In genomic region chr16:30658731-30659506, GRCh38 we compare ENCODE assay signal across 1 cellular context.
TF ChIP-seq lines count a peak whose summit lies in the region.

No MANE protein-coding gene starts in this region.

TF ChIP-seq in HepG2, 621 proteins besides CTCF, POLR2A, EP300 and RAD21 (continued from another document):
- TF ChIP-seq, protein P1, sequence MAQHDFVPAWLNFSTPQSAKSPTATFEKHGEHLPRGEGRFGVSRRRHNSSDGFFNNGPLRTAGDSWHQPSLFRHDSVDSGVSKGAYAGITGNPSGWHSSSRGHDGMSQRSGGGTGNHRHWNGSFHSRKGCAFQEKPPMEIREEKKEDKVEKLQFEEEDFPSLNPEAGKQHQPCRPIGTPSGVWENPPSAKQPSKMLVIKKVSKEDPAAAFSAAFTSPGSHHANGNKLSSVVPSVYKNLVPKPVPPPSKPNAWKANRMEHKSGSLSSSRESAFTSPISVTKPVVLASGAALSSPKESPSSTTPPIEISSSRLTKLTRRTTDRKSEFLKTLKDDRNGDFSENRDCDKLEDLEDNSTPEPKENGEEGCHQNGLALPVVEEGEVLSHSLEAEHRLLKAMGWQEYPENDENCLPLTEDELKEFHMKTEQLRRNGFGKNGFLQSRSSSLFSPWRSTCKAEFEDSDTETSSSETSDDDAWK (CRISPR knock-in tag; IDR thresholded peaks at IDR 0.05) = no peak
- TF ChIP-seq ZNF558 (CRISPR knock-in tag; IDR thresholded peaks at IDR 0.05; ENCODE audit: borderline replicate concordance) (no peak), TMF1 (CRISPR knock-in tag; IDR thresholded peaks at IDR 0.05; ENCODE audit: low read depth) (peak; percentile 61; the same call in 1 of the 2 replicates), ADNP (CRISPR knock-in tag; IDR thresholded peaks at IDR 0.05) (peak; percentile 17; the same call in 1 of the 2 replicates), ZNF605 (CRISPR knock-in tag; IDR thresholded peaks at IDR 0.05) (no peak; the same call in 1 of the 2 replicates), HOXD1 (CRISPR knock-in tag; IDR thresholded peaks at IDR 0.05) (peak; percentile 18; the same call in 1 of the 2 replicates), SCMH1 (CRISPR knock-in tag; IDR thresholded peaks at IDR 0.05; ENCODE audit: borderline replicate concordance) (no peak), ZNF607 (CRISPR knock-in tag; IDR thresholded peaks at IDR 0.05; ENCODE audit: borderline replicate concordance) (peak; percentile 83; the same call in 1 of the 2 replicates), HNF4A (CRISPR knock-in tag; IDR thresholded peaks at IDR 0.05) (peak; percentile 31; the same call in 1 of the 2 replicates), POLR2AphosphoS2 (IDR thresholded peaks at IDR 0.05; ENCODE audit: low read depth, low read length) (no peak), ZFP36L1 (CRISPR knock-in tag; IDR thresholded peaks at IDR 0.05) (0 out of 2 replicates have a peak, but pooled peaks have one; percentile 52), HMGA1 (CRISPR knock-in tag; conservative IDR thresholded peaks at IDR 0.05) (no peak), SRSF1 (optimal IDR thresholded peaks at IDR 0.05; ENCODE audit: low read depth, low read length) (peak; percentile 55), NKX3-1 (CRISPR knock-in tag; IDR thresholded peaks at IDR 0.05) (peak; percentile 88; the same call in 1 of the 2 replicates), ZNF335 (CRISPR knock-in tag; IDR thresholded peaks at IDR 0.05) (peak; percentile 83), GFI1 (CRISPR knock-in tag; IDR thresholded peaks at IDR 0.05; ENCODE audit: borderline replicate concordance) (0 out of 2 replicates have a peak, but pooled peaks have one; percentile 18), ZFP37 (CRISPR knock-in tag; IDR thresholded peaks at IDR 0.05; ENCODE audit: borderline replicate concordance) (0 out of 2 replicates have a peak, but pooled peaks have one; percentile 21), NCOA2 (CRISPR knock-in tag; IDR thresholded peaks at IDR 0.05) (0 out of 2 replicates have a peak, but pooled peaks have one; percentile 2), SMAD3 (CRISPR knock-in tag; IDR thresholded peaks at IDR 0.05) (0 out of 2 replicates have a peak, but pooled peaks have one; percentile 26), ZNF280B (CRISPR knock-in tag; IDR thresholded peaks at IDR 0.05; ENCODE audit: borderline replicate concordance) (no peak), HNF4G (IDR thresholded peaks at IDR 0.05; ENCODE audit: borderline replicate concordance, low read depth, low read length) (no peak), HNF4G (CRISPR knock-in tag; IDR thresholded peaks at IDR 0.05; ENCODE audit: borderline replicate concordance, low read depth) (0 out of 2 replicates have a peak, but pooled peaks have one; percentile 13), MED1 (CRISPR knock-in tag; IDR thresholded peaks at IDR 0.05) (peak; percentile 40; the same call in 1 of the 2 replicates), KDM5A (IDR thresholded peaks at IDR 0.05; ENCODE audit: borderline replicate concordance, low read length) (peak; percentile 90), ZNF367 (CRISPR knock-in tag; IDR thresholded peaks at IDR 0.05; ENCODE audit: borderline replicate concordance) (peak; percentile 62), SP140L (CRISPR knock-in tag; IDR thresholded peaks at IDR 0.05; ENCODE audit: borderline replicate concordance) (no peak)
- TF ChIP-seq, protein P2, sequence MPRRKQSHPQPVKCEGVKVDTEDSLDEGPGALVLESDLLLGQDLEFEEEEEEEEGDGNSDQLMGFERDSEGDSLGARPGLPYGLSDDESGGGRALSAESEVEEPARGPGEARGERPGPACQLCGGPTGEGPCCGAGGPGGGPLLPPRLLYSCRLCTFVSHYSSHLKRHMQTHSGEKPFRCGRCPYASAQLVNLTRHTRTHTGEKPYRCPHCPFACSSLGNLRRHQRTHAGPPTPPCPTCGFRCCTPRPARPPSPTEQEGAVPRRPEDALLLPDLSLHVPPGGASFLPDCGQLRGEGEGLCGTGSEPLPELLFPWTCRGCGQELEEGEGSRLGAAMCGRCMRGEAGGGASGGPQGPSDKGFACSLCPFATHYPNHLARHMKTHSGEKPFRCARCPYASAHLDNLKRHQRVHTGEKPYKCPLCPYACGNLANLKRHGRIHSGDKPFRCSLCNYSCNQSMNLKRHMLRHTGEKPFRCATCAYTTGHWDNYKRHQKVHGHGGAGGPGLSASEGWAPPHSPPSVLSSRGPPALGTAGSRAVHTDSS (CRISPR knock-in tag; conservative IDR thresholded peaks at IDR 0.05) = no peak
- TF ChIP-seq, protein P3, sequence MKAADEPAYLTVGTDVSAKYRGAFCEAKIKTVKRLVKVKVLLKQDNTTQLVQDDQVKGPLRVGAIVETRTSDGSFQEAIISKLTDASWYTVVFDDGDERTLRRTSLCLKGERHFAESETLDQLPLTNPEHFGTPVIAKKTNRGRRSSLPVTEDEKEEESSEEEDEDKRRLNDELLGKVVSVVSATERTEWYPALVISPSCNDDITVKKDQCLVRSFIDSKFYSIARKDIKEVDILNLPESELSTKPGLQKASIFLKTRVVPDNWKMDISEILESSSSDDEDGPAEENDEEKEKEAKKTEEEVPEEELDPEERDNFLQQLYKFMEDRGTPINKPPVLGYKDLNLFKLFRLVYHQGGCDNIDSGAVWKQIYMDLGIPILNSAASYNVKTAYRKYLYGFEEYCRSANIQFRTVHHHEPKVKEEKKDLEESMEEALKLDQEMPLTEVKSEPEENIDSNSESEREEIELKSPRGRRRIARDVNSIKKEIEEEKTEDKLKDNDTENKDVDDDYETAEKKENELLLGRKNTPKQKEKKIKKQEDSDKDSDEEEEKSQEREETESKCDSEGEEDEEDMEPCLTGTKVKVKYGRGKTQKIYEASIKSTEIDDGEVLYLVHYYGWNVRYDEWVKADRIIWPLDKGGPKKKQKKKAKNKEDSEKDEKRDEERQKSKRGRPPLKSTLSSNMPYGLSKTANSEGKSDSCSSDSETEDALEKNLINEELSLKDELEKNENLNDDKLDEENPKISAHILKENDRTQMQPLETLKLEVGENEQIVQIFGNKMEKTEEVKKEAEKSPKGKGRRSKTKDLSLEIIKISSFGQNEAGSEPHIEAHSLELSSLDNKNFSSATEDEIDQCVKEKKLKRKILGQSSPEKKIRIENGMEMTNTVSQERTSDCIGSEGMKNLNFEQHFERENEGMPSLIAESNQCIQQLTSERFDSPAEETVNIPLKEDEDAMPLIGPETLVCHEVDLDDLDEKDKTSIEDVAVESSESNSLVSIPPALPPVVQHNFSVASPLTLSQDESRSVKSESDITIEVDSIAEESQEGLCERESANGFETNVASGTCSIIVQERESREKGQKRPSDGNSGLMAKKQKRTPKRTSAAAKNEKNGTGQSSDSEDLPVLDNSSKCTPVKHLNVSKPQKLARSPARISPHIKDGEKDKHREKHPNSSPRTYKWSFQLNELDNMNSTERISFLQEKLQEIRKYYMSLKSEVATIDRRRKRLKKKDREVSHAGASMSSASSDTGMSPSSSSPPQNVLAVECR (CRISPR knock-in tag; IDR thresholded peaks at IDR 0.05; ENCODE audit: borderline replicate concordance) = peak; percentile 44; the same call in 1 of the 2 replicates
- TF ChIP-seq, protein P4, sequence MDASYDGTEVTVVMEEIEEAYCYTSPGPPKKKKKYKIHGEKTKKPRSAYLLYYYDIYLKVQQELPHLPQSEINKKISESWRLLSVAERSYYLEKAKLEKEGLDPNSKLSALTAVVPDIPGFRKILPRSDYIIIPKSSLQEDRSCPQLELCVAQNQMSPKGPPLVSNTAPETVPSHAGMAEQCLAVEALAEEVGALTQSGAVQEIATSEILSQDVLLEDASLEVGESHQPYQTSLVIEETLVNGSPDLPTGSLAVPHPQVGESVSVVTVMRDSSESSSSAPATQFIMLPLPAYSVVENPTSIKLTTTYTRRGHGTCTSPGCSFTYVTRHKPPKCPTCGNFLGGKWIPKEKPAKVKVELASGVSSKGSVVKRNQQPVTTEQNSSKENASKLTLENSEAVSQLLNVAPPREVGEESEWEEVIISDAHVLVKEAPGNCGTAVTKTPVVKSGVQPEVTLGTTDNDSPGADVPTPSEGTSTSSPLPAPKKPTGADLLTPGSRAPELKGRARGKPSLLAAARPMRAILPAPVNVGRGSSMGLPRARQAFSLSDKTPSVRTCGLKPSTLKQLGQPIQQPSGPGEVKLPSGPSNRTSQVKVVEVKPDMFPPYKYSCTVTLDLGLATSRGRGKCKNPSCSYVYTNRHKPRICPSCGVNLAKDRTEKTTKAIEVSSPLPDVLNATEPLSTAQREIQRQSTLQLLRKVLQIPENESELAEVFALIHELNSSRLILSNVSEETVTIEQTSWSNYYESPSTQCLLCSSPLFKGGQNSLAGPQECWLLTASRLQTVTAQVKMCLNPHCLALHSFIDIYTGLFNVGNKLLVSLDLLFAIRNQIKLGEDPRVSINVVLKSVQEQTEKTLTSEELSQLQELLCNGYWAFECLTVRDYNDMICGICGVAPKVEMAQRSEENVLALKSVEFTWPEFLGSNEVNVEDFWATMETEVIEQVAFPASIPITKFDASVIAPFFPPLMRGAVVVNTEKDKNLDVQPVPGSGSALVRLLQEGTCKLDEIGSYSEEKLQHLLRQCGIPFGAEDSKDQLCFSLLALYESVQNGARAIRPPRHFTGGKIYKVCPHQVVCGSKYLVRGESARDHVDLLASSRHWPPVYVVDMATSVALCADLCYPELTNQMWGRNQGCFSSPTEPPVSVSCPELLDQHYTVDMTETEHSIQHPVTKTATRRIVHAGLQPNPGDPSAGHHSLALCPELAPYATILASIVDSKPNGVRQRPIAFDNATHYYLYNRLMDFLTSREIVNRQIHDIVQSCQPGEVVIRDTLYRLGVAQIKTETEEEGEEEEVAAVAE (CRISPR knock-in tag; IDR thresholded peaks at IDR 0.05; ENCODE audit: borderline replicate concordance) = no peak
- TF ChIP-seq, protein P5, sequence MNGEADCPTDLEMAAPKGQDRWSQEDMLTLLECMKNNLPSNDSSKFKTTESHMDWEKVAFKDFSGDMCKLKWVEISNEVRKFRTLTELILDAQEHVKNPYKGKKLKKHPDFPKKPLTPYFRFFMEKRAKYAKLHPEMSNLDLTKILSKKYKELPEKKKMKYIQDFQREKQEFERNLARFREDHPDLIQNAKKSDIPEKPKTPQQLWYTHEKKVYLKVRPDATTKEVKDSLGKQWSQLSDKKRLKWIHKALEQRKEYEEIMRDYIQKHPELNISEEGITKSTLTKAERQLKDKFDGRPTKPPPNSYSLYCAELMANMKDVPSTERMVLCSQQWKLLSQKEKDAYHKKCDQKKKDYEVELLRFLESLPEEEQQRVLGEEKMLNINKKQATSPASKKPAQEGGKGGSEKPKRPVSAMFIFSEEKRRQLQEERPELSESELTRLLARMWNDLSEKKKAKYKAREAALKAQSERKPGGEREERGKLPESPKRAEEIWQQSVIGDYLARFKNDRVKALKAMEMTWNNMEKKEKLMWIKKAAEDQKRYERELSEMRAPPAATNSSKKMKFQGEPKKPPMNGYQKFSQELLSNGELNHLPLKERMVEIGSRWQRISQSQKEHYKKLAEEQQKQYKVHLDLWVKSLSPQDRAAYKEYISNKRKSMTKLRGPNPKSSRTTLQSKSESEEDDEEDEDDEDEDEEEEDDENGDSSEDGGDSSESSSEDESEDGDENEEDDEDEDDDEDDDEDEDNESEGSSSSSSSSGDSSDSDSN (CRISPR knock-in tag; IDR thresholded peaks at IDR 0.05) = peak; percentile 11; the same call in 1 of the 2 replicates
- TF ChIP-seq, protein P6, sequence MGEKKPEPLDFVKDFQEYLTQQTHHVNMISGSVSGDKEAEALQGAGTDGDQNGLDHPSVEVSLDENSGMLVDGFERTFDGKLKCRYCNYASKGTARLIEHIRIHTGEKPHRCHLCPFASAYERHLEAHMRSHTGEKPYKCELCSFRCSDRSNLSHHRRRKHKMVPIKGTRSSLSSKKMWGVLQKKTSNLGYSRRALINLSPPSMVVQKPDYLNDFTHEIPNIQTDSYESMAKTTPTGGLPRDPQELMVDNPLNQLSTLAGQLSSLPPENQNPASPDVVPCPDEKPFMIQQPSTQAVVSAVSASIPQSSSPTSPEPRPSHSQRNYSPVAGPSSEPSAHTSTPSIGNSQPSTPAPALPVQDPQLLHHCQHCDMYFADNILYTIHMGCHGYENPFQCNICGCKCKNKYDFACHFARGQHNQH (CRISPR knock-in tag; IDR thresholded peaks at IDR 0.05) = 0 out of 2 replicates have a peak, but pooled peaks have one; percentile 43
